ENCODE assay signal across 9 cellular contexts in genomic region chr15:78944202-78944625, GRCh38. TPM values are rescaled to one million over a fixed set of nuclear protein-coding genes. Genes with fewer than 3 reads are reported as not detected.
DNase-seq lines count a peak whose midpoint lies in the region; ATAC-seq, FAIRE-seq and TF ChIP-seq lines count a peak whose summit lies in the region.
"Had no signal": no experiment of that assay in that cellular context is flagged by ENCODE, and none has a peak within 500 bp of the region (broad histone marks: within the 10 kb centered on the region; RNA-seq: fewer than 3 reads in every experiment).

No MANE protein-coding gene starts in this region.

- peaks cover 3% of the 10 kb centered on the region; the same call in 1 of the 3 replicates for H3K36me3 ChIP-seq in K562 (ENCODE audit: control insufficient read depth, insufficient read depth, low read length)
- H3K36me3 ChIP-seq in upper lobe of right lung = no peaks in the 10 kb centered on the region

- H3K4me2 ChIP-seq in K562 (ENCODE audit: insufficient read depth, low read length) = peak overlapping the region; percentile 92

- no peaks in the 10 kb centered on the region for H3K36me3 Mint-ChIP-seq in activated T-cell treated with anti-CD3 and anti-CD28 coated beads, Interleukin-2, amount 50 U/mL, for 24 hours (ENCODE audit: low read depth)
- H3K36me3 Mint-ChIP-seq in memory B cell = no peaks in the 10 kb centered on the region

- H3K79me2 ChIP-seq in K562 (ENCODE audit: control insufficient read depth, insufficient read depth, low read length) = peaks cover 40% of the 10 kb centered on the region

- WGBS in K562 (ENCODE audit: insufficient coverage, low coverage, missing lambda C conversion rate) = 2% methylated on average over 11 of the region's 12 CpGs

- H2AFZ ChIP-seq in K562 (ENCODE audit: low read depth, low read length) = peak overlapping the region; percentile 94

- in situ Hi-C loops in K562 (cut with MboI) = no loop called here

- peak overlapping the region; percentile 87 for H3K4me3 ChIP-seq in K562
- H3K4me3 ChIP-seq in upper lobe of right lung = peak overlapping the region; percentile 85

- H3K4me1 ChIP-seq in K562 (replicated peaks in 1 of 2; ENCODE audit: control insufficient read depth in 2 of 2, insufficient read depth in 2 of 2, low read length in 2 of 2) (peaks cover 21 to 22% of the 10 kb centered on the region in 2 experiments), upper lobe of right lung (peaks cover 11% of the 10 kb centered on the region)

- POLR2A ChIA-PET in K562 (lab: Yijun Ruan, JAX) = interaction anchor here (0.5 to 2.4 kb wide), 8 partner anchors 9 to 896 kb away, joined by 3 to 10 read pairs (median 3); partner anchors contain the start of gene ADAMTS7

- H3K27me3 Mint-ChIP-seq in activated T-cell treated with anti-CD3 and anti-CD28 coated beads, Interleukin-2, amount 50 U/mL, for 24 hours = peaks cover 28% of the 10 kb centered on the region
- no peaks in the 10 kb centered on the region for H3K27me3 Mint-ChIP-seq in memory B cell

- peak overlapping the region; percentile 73 to 95 for H3K9ac ChIP-seq in K562 (ENCODE audit: insufficient read depth in 1 of 2, low read depth in 2 of 2, low read length in 2 of 2)

- H3K4me3 Mint-ChIP-seq in activated T-cell treated with anti-CD3 and anti-CD28 coated beads, Interleukin-2, amount 50 U/mL, for 24 hours = peak overlapping the region; percentile 68
- H3K4me3 Mint-ChIP-seq in memory B cell = peak overlapping the region; percentile 98

- H3K4me1 Mint-ChIP-seq in activated T-cell treated with anti-CD3 and anti-CD28 coated beads, Interleukin-2, amount 50 U/mL, for 24 hours (ENCODE audit: low read depth) = peaks cover 10% of the 10 kb centered on the region
- H3K4me1 Mint-ChIP-seq in memory B cell = peaks cover 25% of the 10 kb centered on the region

- DNase-seq in activated T-cell treated with anti-CD3 and anti-CD28 coated beads, Interleukin-2, amount 50 U/mL, for 24 hours = no peak
- DNase-seq in activated T-cell treated with anti-CD3 and anti-CD28 coated beads, Interleukin-2, amount 50 U/mL, for 48 hours = no peak
- peak in 1 of 4 experiments; percentile 36 for DNase-seq in K562 (ENCODE audit: extremely low read depth in 1 of 4, low spot score in 3 of 4)
- peak in 1 of 2 donors; percentile 43 for DNase-seq in memory B cell (ENCODE audit: low spot score in 2 of 2)
- no peak for DNase-seq in upper lobe of right lung
- DNase-seq in amniotic stem cell (lab: John Stamatoyannopoulos, UW) = no peak
- DNase-seq in NCI-H1092 (lab: John Stamatoyannopoulos, UW) = no peak

- CTCF ChIA-PET in K562 (lab: Yijun Ruan, JAX; ENCODE audit: low intra/inter-chr PET ratio) = interaction anchor here (0.5 kb wide), 1 partner anchor 71 kb away, joined by 3 read pairs; no protein-coding TSS in a partner anchor

- TF ChIP-seq CTCF in K562 (IDR thresholded peaks at IDR 0.05 in 2 of 3, conservative IDR thresholded peaks at IDR 0.05 in 1 of 3; ENCODE audit: insufficient read depth in 2 of 3, low read depth in 1 of 3, low read length in 3 of 3) = no peak
- TF ChIP-seq CTCF in upper lobe of right lung (IDR thresholded peaks at IDR 0.05) = no peak

- intact Hi-C loops in K562 (cut with micrococcal nuclease) = no loop called here
- intact Hi-C loops in upper lobe of right lung (cut with DNase I) = no loop called here

- no TSS peak for BruUV-seq in K562 (replicated peaks; lab: Mats Ljungman, UMichigan)

- H3K27ac Mint-ChIP-seq in activated T-cell treated with anti-CD3 and anti-CD28 coated beads, Interleukin-2, amount 50 U/mL, for 24 hours = peak overlapping the region; percentile 29
- peak overlapping the region; percentile 95 for H3K27ac Mint-ChIP-seq in memory B cell

- no peak for FAIRE-seq in K562 (lab: Jason Lieb, UNC)
- FAIRE-seq: G401.6 had no signal

- H3K27me3 ChIP-seq in K562 (ENCODE audit: control insufficient read depth in 2 of 2, insufficient read depth in 2 of 2, low read length in 2 of 2) = no peaks in the 10 kb centered on the region
- H3K27me3 ChIP-seq in upper lobe of right lung = no peaks in the 10 kb centered on the region

- no peaks in the 10 kb centered on the region for H4K20me1 ChIP-seq in K562 (replicated peaks; ENCODE audit: control insufficient read depth, insufficient read depth, low read length)

- H3K27ac ChIP-seq in K562 (ENCODE audit: extremely low read depth, low read depth, low read length) (peak overlapping the region; percentile 78), upper lobe of right lung (peak overlapping the region; percentile 90)

- H3K9me1 ChIP-seq in K562 (ENCODE audit: control insufficient read depth, insufficient read depth, low read length) = no peaks in the 10 kb centered on the region

- TF ChIP-seq POLR2A in K562 (conservative IDR thresholded peaks at IDR 0.05) = no peak

- H3K9me3 ChIP-seq in K562 (replicated peaks; ENCODE audit: control insufficient read depth, insufficient read depth, low read depth, low read length) (no peaks in the 10 kb centered on the region), upper lobe of right lung (no peaks in the 10 kb centered on the region)

- no peaks in the 10 kb centered on the region for H3K9me3 Mint-ChIP-seq in activated T-cell treated with anti-CD3 and anti-CD28 coated beads, Interleukin-2, amount 50 U/mL, for 24 hours
- H3K9me3 Mint-ChIP-seq in memory B cell = peaks cover 1% of the 10 kb centered on the region

- TF ChIP-seq EP300 in K562 (IDR thresholded peaks at IDR 0.05; ENCODE audit: low read length) = no peak

- ATAC-seq in HG03439 (IDR thresholded peaks at IDR 0.05; ENCODE audit: unreplicated experiment) = peak; percentile 23
- peak; percentile 62 for ATAC-seq in K562
- ATAC-seq in memory B cell (ENCODE audit: low read depth) = peak; percentile 28
- ATAC-seq in upper lobe of right lung = peak; percentile 17

- no peak for TF ChIP-seq RAD21 in K562 (CRISPR knock-in tag; conservative IDR thresholded peaks at IDR 0.05 in 1 of 2, IDR thresholded peaks at IDR 0.05 in 1 of 2)

TF ChIP-seq in K562, 482 proteins besides CTCF, POLR2A, EP300 and RAD21:
- TF ChIP-seq POLR2B (IDR thresholded peaks at IDR 0.05; ENCODE audit: low read depth, partially characterized antibody) (no peak), SREBF1 (IDR thresholded peaks at IDR 0.05; ENCODE audit: borderline replicate concordance, low read depth, low read length) (no peak), SOX6 (IDR thresholded peaks at IDR 0.05) (no peak), PTBP1 (IDR thresholded peaks at IDR 0.05; ENCODE audit: low read depth, low read length) (no peak), KDM1A (IDR thresholded peaks at IDR 0.05) (no peak), L3MBTL2 (IDR thresholded peaks at IDR 0.05) (no peak), SMARCA4 (IDR thresholded peaks at IDR 0.05) (no peak), ZNF431 (CRISPR knock-in tag; IDR thresholded peaks at IDR 0.05) (no peak), USF2 (CRISPR knock-in tag; IDR thresholded peaks at IDR 0.05) (no peak), SMAD4 (CRISPR knock-in tag; conservative IDR thresholded peaks at IDR 0.05) (no peak), NUFIP1 (IDR thresholded peaks at IDR 0.05; ENCODE audit: partially characterized antibody) (no peak)
- TF ChIP-seq, protein P1, sequence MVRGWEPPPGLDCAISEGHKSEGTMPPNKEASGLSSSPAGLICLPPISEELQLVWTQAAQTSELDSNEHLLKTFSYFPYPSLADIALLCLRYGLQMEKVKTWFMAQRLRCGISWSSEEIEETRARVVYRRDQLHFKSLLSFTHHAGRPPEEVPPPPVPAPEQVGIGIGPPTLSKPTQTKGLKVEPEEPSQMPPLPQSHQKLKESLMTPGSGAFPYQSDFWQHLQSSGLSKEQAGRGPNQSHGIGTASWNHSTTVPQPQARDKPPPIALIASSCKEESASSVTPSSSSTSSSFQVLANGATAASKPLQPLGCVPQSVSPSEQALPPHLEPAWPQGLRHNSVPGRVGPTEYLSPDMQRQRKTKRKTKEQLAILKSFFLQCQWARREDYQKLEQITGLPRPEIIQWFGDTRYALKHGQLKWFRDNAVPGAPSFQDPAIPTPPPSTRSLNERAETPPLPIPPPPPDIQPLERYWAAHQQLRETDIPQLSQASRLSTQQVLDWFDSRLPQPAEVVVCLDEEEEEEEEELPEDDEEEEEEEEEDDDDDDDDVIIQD (CRISPR knock-in tag; IDR thresholded peaks at IDR 0.05) = no peak

RNA-seq across cellular contexts. Expression of gene CTSH, which starts 0.6 kb away (rescaled TPM):
- 299 and 667 TPM in 2 replicates for total RNA-seq in K562 (2011; cell fraction: chromatin; rRNA removed; ENCODE audit: low replicate concordance)
- 475 and 577 TPM in 2 replicates for total RNA-seq in K562 (2011; cell fraction: nucleolus; rRNA removed)
- 452 and 464 TPM in 2 replicates for total RNA-seq in K562 (2011; cell fraction: nucleoplasm; rRNA removed)
- total RNA-seq in K562 (2014; rRNA removed) (221 and 262 TPM in 2 replicates), K562 (2014; rRNA removed; fragmentation: Illumina TruSeq; extraction: Trizol) (130 and 158 TPM in 2 replicates), K562 (2015; rRNA removed; fragmentation: Illumina TruSeq; extraction: Trizol) (169 and 170 TPM in 2 replicates), K562 (2021) (173 TPM in 2 replicates), upper lobe of right lung (1,018 TPM)
- polyA plus RNA-seq in K562 (2011; rRNA removed) (346 and 462 TPM in 2 replicates), K562 (2014; fragmentation: Illumina TruSeq; extraction: Trizol) (264 and 319 TPM in 2 replicates), K562 (2014; fragmentation: Nextera tagmentation; extraction: Ambion mirVana) (10 to 100 TPM; 15.0 to 35.1 TPM), K562 (2014; rRNA removed) (314 and 326 TPM in 2 replicates)
- polyA plus RNA-seq in K562 (2011; cell fraction: cytosol; rRNA removed) = 293 and 363 TPM in 2 replicates
- polyA plus RNA-seq in K562 (2011; cell fraction: nucleus; rRNA removed) = 419 and 596 TPM in 2 replicates
- 197 and 377 TPM in 2 replicates for polyA plus RNA-seq in K562 (2012)
- 172 and 231 TPM in 2 replicates for polyA minus RNA-seq in K562 (2011; rRNA and poly(A)+ RNA removed)
- polyA minus RNA-seq in K562 (2011; cell fraction: cytosol; rRNA and poly(A)+ RNA removed) = 126 and 148 TPM in 2 replicates
- 135 and 136 TPM in 2 replicates for polyA minus RNA-seq in K562 (2011; cell fraction: nucleus; rRNA and poly(A)+ RNA removed)
